26 cellular contexts compared by ENCODE assay signal in genomic region chr14:102195446-102195845, GRCh38. TPM values are rescaled to one million over a fixed set of nuclear protein-coding genes. Genes with fewer than 3 reads are reported as not detected.
DNase-seq lines count a peak whose midpoint lies in the region; ATAC-seq and TF ChIP-seq lines count a peak whose summit lies in the region.
"Had no signal": no experiment of that assay in that cellular context is flagged by ENCODE, and none has a peak within 500 bp of the region (broad histone marks: within the 10 kb centered on the region; RNA-seq: fewer than 3 reads in every experiment).

No MANE protein-coding gene starts in this region.

- H3K36me3 Mint-ChIP-seq in brain, result peaks cover 49% of the 10 kb centered on the region

- RAD21 ChIA-PET in HCT116 (lab: Charles Lee; ENCODE audit: low non-redundant PET in 1 of 2, low total read pairs in 2 of 2, uncharacterized antibody in 2 of 2, unreplicated experiment in 2 of 2), result no interaction called here

- H3K9me3 Mint-ChIP-seq in brain, result no peaks in the 10 kb centered on the region
- H3K9me3 Mint-ChIP-seq: CD8-positive, alpha-beta T cell had no signal

- CTCF ChIA-PET in HCT116 (lab: Charles Lee), result no interaction called here

- H3K4me3 ChIP-seq in HCT116 (replicated peaks in 1 of 2; ENCODE audit: low read depth in 1 of 2, low read length in 2 of 2) (no peak overlapping the region), fibroblast of the aortic adventitia (ENCODE audit: low read depth, low read length) (no peak overlapping the region)
- H3K4me3 ChIP-seq: A549, GM23248 had no signal

- no peak for TF ChIP-seq RAD21 in HCT116 (IDR thresholded peaks at IDR 0.05; ENCODE audit: low read depth)

- no peak overlapping the region for H3K4me2 ChIP-seq in HCT116 (ENCODE audit: low read length)
- H3K4me2 ChIP-seq: A549, KMS-11 had no signal

- H3K9me2 ChIP-seq in HCT116 (ENCODE audit: insufficient read depth), result no peaks in the 10 kb centered on the region

- H3K27ac ChIP-seq in HCT116 (ENCODE audit: low read depth, low read length), result no peak overlapping the region
- H3K27ac ChIP-seq: A549, GM23248, KMS-11, RWPE1 had no signal

- no peak for TF ChIP-seq CTCF in HCT116 (IDR thresholded peaks at IDR 0.05 in 2 of 3, conservative IDR thresholded peaks at IDR 0.05 in 1 of 3; ENCODE audit: borderline replicate concordance in 1 of 3, insufficient read depth in 1 of 3, low read depth in 2 of 3, low read length in 2 of 3)
- TF ChIP-seq CTCF in brain (conservative IDR thresholded peaks at IDR 0.05), result no peak
- no peak for TF ChIP-seq CTCF in fibroblast of the aortic adventitia (IDR thresholded peaks at IDR 0.05; ENCODE audit: insufficient read depth, low read length)

- peaks cover 0 to 4% of the 10 kb centered on the region in 2 experiments; a peak in 1 of 4 replicates for H3K36me3 ChIP-seq in HCT116 (ENCODE audit: control insufficient read depth in 1 of 2, insufficient read depth in 2 of 2, low read length in 2 of 2)

- POLR2A ChIA-PET in HCT116 (lab: Charles Lee), result no interaction called here

- peaks cover 60% of the 10 kb centered on the region for H3K4me1 Mint-ChIP-seq in brain

- H3K4me1 ChIP-seq in HCT116 (ENCODE audit: control insufficient read depth in 1 of 2, insufficient read depth in 2 of 2, low read length in 2 of 2), result peaks cover 8 to 11% of the 10 kb centered on the region in 2 experiments

- H3K27me3 ChIP-seq in HCT116 (ENCODE audit: insufficient read depth, low read length), result no peaks in the 10 kb centered on the region

- no peak overlapping the region for H3K9ac ChIP-seq in HCT116 (ENCODE audit: low read length)
- H3K9ac ChIP-seq: GM23248, KMS-11 had no signal

- intact Hi-C loops in HCT116 (cut with micrococcal nuclease), result no loop called here

- no peak for ATAC-seq in HCT116
- ATAC-seq in esophagus mucosa, result no peak
- no peak for ATAC-seq in GM21381 (IDR thresholded peaks at IDR 0.05; ENCODE audit: unreplicated experiment)
- no peak for ATAC-seq in GM21825 (IDR thresholded peaks at IDR 0.05; ENCODE audit: unreplicated experiment)
- ATAC-seq: A549; CD8-positive, alpha-beta T cell; Panc1 had no signal

- no peak for TF ChIP-seq POLR2A in HCT116 (IDR thresholded peaks at IDR 0.05; ENCODE audit: borderline replicate concordance, extremely low read depth, insufficient read depth, insufficient read length)

- TSS peak; percentile 23 for BruUV-seq in HCT116 (replicated peaks; lab: Mats Ljungman, UMichigan)

- H4K20me1 ChIP-seq in HCT116 (ENCODE audit: insufficient read depth), result no peaks in the 10 kb centered on the region

- DNase-seq in HCT116 (ENCODE audit: low read depth, low spot score) (no peak), fibroblast of the aortic adventitia (ENCODE audit: low read depth) (peak; percentile 20), superior temporal gyrus (ENCODE audit: extremely low spot score) (peak; percentile 75)
- DNase-seq: AML-193; C1 segment of cervical spinal cord; Caco-2; CD8-positive, alpha-beta T cell; GF-D8; GM23248; H7; NCI-H1048; NCI-H1417; NCI-H1694; NCI-H2081; NCI-H226; NCI-H510A; NCI-H69; SHP77 had no signal

- no peaks in the 10 kb centered on the region for H3K9me3 ChIP-seq in HCT116 (ENCODE audit: control insufficient read depth in 1 of 2, insufficient read depth in 1 of 2, low read depth in 1 of 2, low read length in 2 of 2)
- H3K9me3 ChIP-seq: A549, Caco-2 had no signal

- H3K27me3 Mint-ChIP-seq in brain, result no peaks in the 10 kb centered on the region

- no peak overlapping the region for H3K4me3 Mint-ChIP-seq in brain
- H3K4me3 Mint-ChIP-seq: CD8-positive, alpha-beta T cell had no signal

- no peak overlapping the region for H2AFZ ChIP-seq in HCT116 (ENCODE audit: low read depth, low read length, poor library complexity, severe bottlenecking)
- H2AFZ ChIP-seq: GM23248 had no signal

- H3K27ac Mint-ChIP-seq in brain, result peak overlapping the region in 3 of 5 experiments; percentile 24 to 96 (median 69)
- H3K27ac Mint-ChIP-seq: CD8-positive, alpha-beta T cell had no signal

- peaks cover 17% of the 10 kb centered on the region for H3K79me2 ChIP-seq in HCT116 (ENCODE audit: insufficient read depth, low read length)

TF ChIP-seq in HCT116, 20 proteins besides CTCF, POLR2A, EP300 and RAD21:
- no peak for TF ChIP-seq CEBPB (IDR thresholded peaks at IDR 0.05; ENCODE audit: low read depth)
- no peak for TF ChIP-seq REST (IDR thresholded peaks at IDR 0.05; ENCODE audit: low read depth)
- no peak for TF ChIP-seq FOSL1 (IDR thresholded peaks at IDR 0.05; ENCODE audit: low read depth)
- TF ChIP-seq SRF (IDR thresholded peaks at IDR 0.05; ENCODE audit: low read depth), result no peak
- no peak for TF ChIP-seq EZH2phosphoT487 (IDR thresholded peaks at IDR 0.05; ENCODE audit: borderline replicate concordance)
- TF ChIP-seq POLR2AphosphoS5 (IDR thresholded peaks at IDR 0.05; ENCODE audit: low read depth, low read length), result no peak
- no peak for TF ChIP-seq CBX3 (IDR thresholded peaks at IDR 0.05; ENCODE audit: low read depth)
- TF ChIP-seq EGR1 (IDR thresholded peaks at IDR 0.05; ENCODE audit: low read depth), result no peak
- no peak for TF ChIP-seq ATF3 (IDR thresholded peaks at IDR 0.05)
- no peak for TF ChIP-seq TCF7L2 (IDR thresholded peaks at IDR 0.05; ENCODE audit: borderline replicate concordance, extremely low read depth, insufficient read depth, insufficient read length)
- TF ChIP-seq SP1 (IDR thresholded peaks at IDR 0.05; ENCODE audit: low read depth), result no peak
- TF ChIP-seq EZH2 (IDR thresholded peaks at IDR 0.05), result no peak
- no peak for TF ChIP-seq SIN3A (IDR thresholded peaks at IDR 0.05; ENCODE audit: low read depth)
- TF ChIP-seq ZNF274 (IDR thresholded peaks at IDR 0.05; ENCODE audit: low read depth, low read length), result no peak
- TF ChIP-seq ZFX (IDR thresholded peaks at IDR 0.05), result no peak
- TF ChIP-seq MAX (IDR thresholded peaks at IDR 0.05), result no peak
- TF ChIP-seq YY1 (IDR thresholded peaks at IDR 0.05; ENCODE audit: extremely low read depth, insufficient replicate concordance, low read depth, low read length), result no peak

RNA-seq across cellular contexts. Expression of gene WDR20, which starts 55.7 kb away (rescaled TPM):
- total RNA-seq in HCT116 (2021; ENCODE audit: unreplicated experiment) (21.1 TPM), fibroblast of the aortic adventitia (ENCODE audit: low replicate concordance) (12.9 and 14.6 TPM in 2 replicates), esophagus mucosa (26.5 TPM)
- 10.6 and 12.0 TPM in 2 replicates for polyA plus RNA-seq in HCT116 (2012)
- 15.6 TPM for polyA plus RNA-seq in brain (ENCODE audit: insufficient read depth, low read depth, low replicate concordance)
